In the genomic region with DNA sequence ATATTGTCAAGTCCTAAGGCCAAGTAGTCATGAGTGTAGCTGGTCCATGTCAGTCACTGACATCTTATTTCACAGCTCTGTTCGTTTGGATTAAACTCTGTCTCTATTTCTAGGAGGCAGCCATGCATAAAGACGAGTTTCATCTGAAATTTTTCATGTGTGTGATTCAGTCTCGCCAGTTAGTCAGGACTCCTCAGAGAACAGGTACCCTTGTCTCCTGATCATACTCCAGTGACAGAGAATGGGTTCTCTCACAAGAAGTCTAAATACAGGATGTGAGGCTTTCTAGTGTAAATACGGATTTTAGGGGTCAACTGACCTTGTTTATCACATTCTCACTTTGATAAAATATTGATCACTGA, we compare ENCODE assay signal across 13 cellular contexts. TPM values are rescaled to one million over a fixed set of nuclear protein-coding genes. Genes with fewer than 3 reads are reported as not detected.
A peak's percentile ranks its signal among the peaks of the same experiment; 100 is the strongest.
DNase-seq lines count a peak whose midpoint lies in the region; ATAC-seq, FAIRE-seq and TF ChIP-seq lines count a peak whose summit lies in the region.
"Had no signal": no experiment of that assay in that cellular context is flagged by ENCODE, and none has a peak within 500 bp of the region (broad histone marks: within the 10 kb centered on the region; RNA-seq: fewer than 3 reads in every experiment).

No MANE protein-coding gene starts in this region.

- no peak for TF ChIP-seq EP300 in GM12878 (IDR thresholded peaks at IDR 0.05; ENCODE audit: borderline replicate concordance in 1 of 2, control insufficient read depth in 1 of 2, low read depth in 2 of 2, low read length in 2 of 2)

- no peak for FAIRE-seq in GM12878 (lab: Jason Lieb, UNC)

- H3K36me3 ChIP-seq in GM06990 (ENCODE audit: control insufficient read depth, insufficient read depth, low read length) (no peaks in the 10 kb centered on the region; the same call in 1 of the 2 replicates), Karpas-422 (ENCODE audit: insufficient read depth, low read length) (no peaks in the 10 kb centered on the region), GM12878 (ENCODE audit: control insufficient read depth in 2 of 2, insufficient read depth in 2 of 2, low read length in 1 of 2) (no peaks in the 10 kb centered on the region)
- H3K36me3 ChIP-seq: sigmoid colon had no signal

- TF ChIP-seq CTCF in GM06990 (IDR thresholded peaks at IDR 0.05; ENCODE audit: insufficient read depth, low read length, poor library complexity, severe bottlenecking): no peak
- no peak for TF ChIP-seq CTCF in GM12878 (IDR thresholded peaks at IDR 0.05 in 2 of 3, conservative IDR thresholded peaks at IDR 0.05 in 1 of 3; ENCODE audit: control insufficient read depth in 2 of 3, extremely low read depth in 1 of 3, insufficient read depth in 1 of 3, low read depth in 3 of 3, low read length in 3 of 3)
- TF ChIP-seq CTCF in progenitor cell of endocrine pancreas (IDR thresholded peaks at IDR 0.05; ENCODE audit: unreplicated experiment): no peak

- ATAC-seq in GM12878 (no peak), GM21717 (IDR thresholded peaks at IDR 0.05; ENCODE audit: unreplicated experiment) (no peak)
- ATAC-seq: WTC11 had no signal

- H2AFZ ChIP-seq in Karpas-422 (ENCODE audit: low read length) (peak overlapping the region; percentile 35; the same call in 1 of the 2 replicates), GM12878 (ENCODE audit: control insufficient read depth, low read depth, low read length) (peak overlapping the region; percentile 90)

- peak overlapping the region; percentile 94 for H3K4me2 ChIP-seq in Karpas-422 (ENCODE audit: low read depth, low read length, poor library complexity, severe bottlenecking)
- peak overlapping the region; percentile 98 for H3K4me2 ChIP-seq in GM12878 (ENCODE audit: control insufficient read depth, insufficient read depth)

- H3K27ac Mint-ChIP-seq in progenitor cell of endocrine pancreas: peak overlapping the region; percentile 96

- no peak for DNase-seq in GM06990 (ENCODE audit: extremely low read depth, insufficient read length)
- peak; percentile 69 for DNase-seq in Karpas-422
- no peak for DNase-seq in GM12878 (ENCODE audit: low read depth, low spot score)
- DNase-seq in progenitor cell of endocrine pancreas (ENCODE audit: low spot score, unreplicated experiment): no peak
- no peak for DNase-seq in HuH-7.5 (ENCODE audit: low spot score)
- DNase-seq in erythroblast (lab: John Stamatoyannopoulos, UW): no peak
- DNase-seq: amniotic stem cell; effector CD4-positive, alpha-beta T cell; head of caudate nucleus; KG1; sigmoid colon had no signal

- H4K20me1 ChIP-seq in Karpas-422 (ENCODE audit: insufficient read depth, low read depth, low read length): no peaks in the 10 kb centered on the region
- H4K20me1 ChIP-seq in GM12878 (ENCODE audit: control insufficient read depth, insufficient read depth): no peaks in the 10 kb centered on the region

- H3K4me1 ChIP-seq in Karpas-422 (ENCODE audit: low read length) (peaks cover 42% of the 10 kb centered on the region), GM12878 (ENCODE audit: control insufficient read depth, insufficient read depth, low read length) (peaks cover 23% of the 10 kb centered on the region)

- TF ChIP-seq RAD21 in GM12878 (IDR thresholded peaks at IDR 0.05; ENCODE audit: insufficient read depth, low read depth, low read length): no peak

- no peaks in the 10 kb centered on the region for H3K9me2 ChIP-seq in Karpas-422 (replicated peaks; ENCODE audit: insufficient read depth, low read length)

- H3K9me3 ChIP-seq in Karpas-422 (ENCODE audit: low read length) (no peaks in the 10 kb centered on the region), GM12878 (replicated peaks; ENCODE audit: control insufficient read depth, insufficient read depth, low read length) (no peaks in the 10 kb centered on the region)
- H3K9me3 ChIP-seq: sigmoid colon had no signal

- intact Hi-C loops in GM12878 (cut with micrococcal nuclease; ENCODE audit: unreplicated experiment): no loop called here

- no peaks in the 10 kb centered on the region for H3K36me3 Mint-ChIP-seq in progenitor cell of endocrine pancreas (ENCODE audit: insufficient read depth)
- H3K36me3 Mint-ChIP-seq: WTC11 had no signal

- CTCF ChIA-PET in GM12878 (lab: Yijun Ruan, JAX): interaction anchor here (0.7 to 3.0 kb wide), 7 partner anchors 9 to 366 kb away, joined by 3 to 19 read pairs (median 7); partner anchors contain the start of genes ASB8 and PFKM

- H3K9ac ChIP-seq in Karpas-422 (ENCODE audit: low read length): peak overlapping the region; percentile 92
- H3K9ac ChIP-seq in GM12878 (ENCODE audit: control insufficient read depth, insufficient read depth, low read length): peak overlapping the region; percentile 99

- TF ChIP-seq POLR2A in GM12878 (IDR thresholded peaks at IDR 0.05; ENCODE audit: low read depth, low read length) (no peak), erythroblast (IDR thresholded peaks at IDR 0.05; ENCODE audit: low read length) (no peak)

- H3K9me3 Mint-ChIP-seq in progenitor cell of endocrine pancreas (ENCODE audit: low read depth): no peaks in the 10 kb centered on the region
- H3K9me3 Mint-ChIP-seq: WTC11 had no signal

- SMC1A ChIA-PET in GM12878 (lab: Charles Lee; ENCODE audit: uncharacterized antibody, unreplicated experiment): interaction anchor here (0.6 to 2.7 kb wide), 8 partner anchors 10 to 50 kb away, joined by 3 to 27 read pairs (median 5); partner anchors contain the start of genes ASB8 and PFKM

- H3K4me3 ChIP-seq in GM06990 (replicated peaks; ENCODE audit: low read depth, low read length): peak overlapping the region; percentile 87
- H3K4me3 ChIP-seq in Karpas-422 (ENCODE audit: low read length): peak overlapping the region; percentile 77
- peak overlapping the region; percentile 97 for H3K4me3 ChIP-seq in GM12878

- H3K4me1 Mint-ChIP-seq in progenitor cell of endocrine pancreas (ENCODE audit: low read depth): peaks cover 28% of the 10 kb centered on the region

- BruUV-seq in GM12878 (replicated peaks; lab: Mats Ljungman, UMichigan): no TSS peak

- RAD21 ChIA-PET in GM12878 (lab: Charles Lee; ENCODE audit: unreplicated experiment): interaction anchor here (1.1 to 1.5 kb wide), 2 partner anchors 12 to 50 kb away, joined by 4 to 7 read pairs; partner anchors contain the start of genes ASB8 and PFKM

- in situ Hi-C loops in GM12878 (cut with MboI): no loop called here

- no peaks in the 10 kb centered on the region for H3K27me3 Mint-ChIP-seq in progenitor cell of endocrine pancreas

- H3K79me2 ChIP-seq in Karpas-422 (ENCODE audit: low read length) (peaks cover 53% of the 10 kb centered on the region), GM12878 (ENCODE audit: control insufficient read depth, insufficient read depth, low read length) (peaks cover 48% of the 10 kb centered on the region)

- H3K27me3 ChIP-seq in GM06990 (replicated peaks; ENCODE audit: control insufficient read depth, insufficient read depth, low read length) (no peaks in the 10 kb centered on the region), Karpas-422 (ENCODE audit: low read length) (no peaks in the 10 kb centered on the region), GM12878 (replicated peaks in 1 of 2; ENCODE audit: control insufficient read depth in 2 of 2, insufficient read depth in 2 of 2, low read length in 1 of 2) (no peaks in the 10 kb centered on the region)
- H3K27me3 ChIP-seq: sigmoid colon had no signal

- WGBS in GM12878 (ENCODE audit: insufficient coverage, insufficient replicate concordance, low lambda C conversion rate, missing lambda C conversion rate): 0% methylated on average over 4 of the region's 4 CpGs

- H3K27ac ChIP-seq in Karpas-422 (ENCODE audit: low read length): peak overlapping the region; percentile 91
- peak overlapping the region; percentile 99 for H3K27ac ChIP-seq in GM12878 (ENCODE audit: control insufficient read depth, insufficient read depth)

- POLR2A ChIA-PET in GM12878 (lab: Charles Lee): interaction anchor here (1.0 to 2.3 kb wide), 5 partner anchors 12 to 92 kb away, joined by 4 to 8 read pairs (median 6); partner anchors contain the start of genes ASB8 and PFKM

- peak overlapping the region; percentile 98 for H3K4me3 Mint-ChIP-seq in progenitor cell of endocrine pancreas (ENCODE audit: low read depth)

RNA-seq across cellular contexts. Expression of gene SENP1, which starts 1.4 kb away (rescaled TPM):
- total RNA-seq in Karpas-422 (2014; rRNA removed; shearing (Covaris generic); ENCODE audit: low replicate concordance): 20.1 and 44.5 TPM in 2 replicates
- total RNA-seq in GM12878 (2013; cell fraction: nucleolus; rRNA removed): 79.4 and 95.8 TPM in 2 replicates
- total RNA-seq in GM12878 (2014; rRNA removed) (30.0 and 35.9 TPM in 2 replicates), GM12878 (2014; rRNA removed; fragmentation: Illumina TruSeq; extraction: Trizol) (36.1 and 41.1 TPM in 2 replicates), GM12878 (2021) (28.2 and 29.4 TPM in 2 replicates), progenitor cell of endocrine pancreas (34.9 and 38.4 TPM in 2 replicates)
- polyA plus RNA-seq in GM12878 (2011; ENCODE audit: low read depth): 5.3 TPM
- polyA plus RNA-seq in GM12878 (2011; rRNA removed) (52.4 and 54.4 TPM in 2 replicates), GM12878 (2014; fragmentation: Illumina TruSeq; extraction: Trizol) (34.8 and 39.8 TPM in 2 replicates), GM12878 (2014; fragmentation: Nextera tagmentation; extraction: Ambion mirVana) (10 to 100 TPM in 1 of 2 experiments, 1 to 10 TPM in 1; 8.1 to 12.5 TPM), GM12878 (2014; rRNA removed) (17.3 and 21.2 TPM in 2 replicates), GM12878 (2016; fragmentation: Nextera tagmentation; extraction: Ambion mirVana) (10 to 100 TPM; 21.4 to 23.9 TPM)
- 20.8 and 25.5 TPM in 2 replicates for polyA plus RNA-seq in GM12878 (2011; cell fraction: cytosol; rRNA removed)
- polyA plus RNA-seq in GM12878 (2011; cell fraction: nucleus; rRNA removed): 17.9 and 23.1 TPM in 2 replicates
- polyA plus RNA-seq in GM12878 (2012): 9.5 and 9.9 TPM in 2 replicates
- 48.7 and 65.6 TPM in 2 replicates for polyA minus RNA-seq in GM12878 (2011; rRNA and poly(A)+ RNA removed)
- 14.8 and 20.3 TPM in 2 replicates for polyA minus RNA-seq in GM12878 (2011; cell fraction: cytosol; rRNA and poly(A)+ RNA removed)
- polyA minus RNA-seq in GM12878 (2011; cell fraction: nucleus; rRNA and poly(A)+ RNA removed): 26.7 and 42.0 TPM in 2 replicates

RNA-seq across cellular contexts. Expression of gene PFKM, which starts 11.9 kb away (rescaled TPM):
- total RNA-seq in Karpas-422 (2014; rRNA removed; shearing (Covaris generic); ENCODE audit: low replicate concordance): 71.4 and 96.7 TPM in 2 replicates
- total RNA-seq in GM12878 (2013; cell fraction: nucleolus; rRNA removed): 107 and 125 TPM in 2 replicates
- 59.6 and 62.8 TPM in 2 replicates for total RNA-seq in GM12878 (2014; rRNA removed)
- total RNA-seq in GM12878 (2014; rRNA removed; fragmentation: Illumina TruSeq; extraction: Trizol): 55.4 and 56.6 TPM in 2 replicates
- total RNA-seq in GM12878 (2021): 77.5 and 80.0 TPM in 2 replicates
- 56.2 TPM for polyA plus RNA-seq in GM12878 (2011; ENCODE audit: low read depth)
- polyA plus RNA-seq in GM12878 (2011; rRNA removed): 52.7 and 65.0 TPM in 2 replicates
- polyA plus RNA-seq in GM12878 (2011; cell fraction: cytosol; rRNA removed): 53.4 and 56.3 TPM in 2 replicates
- 137 and 152 TPM in 2 replicates for polyA plus RNA-seq in GM12878 (2011; cell fraction: nucleus; rRNA removed)
- 58.5 and 59.1 TPM in 2 replicates for polyA plus RNA-seq in GM12878 (2012)
- polyA plus RNA-seq in GM12878 (2014; fragmentation: Illumina TruSeq; extraction: Trizol): 54.1 and 57.9 TPM in 2 replicates
- polyA plus RNA-seq in GM12878 (2014; fragmentation: Nextera tagmentation; extraction: Ambion mirVana): 10 to 100 TPM; 27.6 to 39.0 TPM
- 55.3 and 58.6 TPM in 2 replicates for polyA plus RNA-seq in GM12878 (2014; rRNA removed)
- 10 to 100 TPM; 54.5 to 56.2 TPM for polyA plus RNA-seq in GM12878 (2016; fragmentation: Nextera tagmentation; extraction: Ambion mirVana)
- polyA minus RNA-seq in GM12878 (2011; rRNA and poly(A)+ RNA removed): 74.3 and 86.8 TPM in 2 replicates
- polyA minus RNA-seq in GM12878 (2011; cell fraction: cytosol; rRNA and poly(A)+ RNA removed): 20.0 and 20.2 TPM in 2 replicates
- polyA minus RNA-seq in GM12878 (2011; cell fraction: nucleus; rRNA and poly(A)+ RNA removed): 44.1 and 51.7 TPM in 2 replicates
- total RNA-seq in progenitor cell of endocrine pancreas: 132 and 141 TPM in 2 replicates

RNA-seq across cellular contexts. Expression of gene ASB8, which starts 50.1 kb away (rescaled TPM):
- total RNA-seq in Karpas-422 (2014; rRNA removed; shearing (Covaris generic); ENCODE audit: low replicate concordance): 22.2 and 42.7 TPM in 2 replicates
- 40.2 and 42.5 TPM in 2 replicates for total RNA-seq in GM12878 (2013; cell fraction: nucleolus; rRNA removed)
- total RNA-seq in GM12878 (2014; rRNA removed) (28.8 and 38.5 TPM in 2 replicates), GM12878 (2014; rRNA removed; fragmentation: Illumina TruSeq; extraction: Trizol) (22.8 and 23.7 TPM in 2 replicates), GM12878 (2021) (28.7 and 29.3 TPM in 2 replicates), progenitor cell of endocrine pancreas (22.2 and 27.0 TPM in 2 replicates)
- polyA plus RNA-seq in GM12878 (2011; ENCODE audit: low read depth): 24.7 TPM
- polyA plus RNA-seq in GM12878 (2011; rRNA removed) (45.5 and 48.0 TPM in 2 replicates), GM12878 (2014; fragmentation: Illumina TruSeq; extraction: Trizol) (28.1 and 29.2 TPM in 2 replicates), GM12878 (2014; fragmentation: Nextera tagmentation; extraction: Ambion mirVana) (10 to 100 TPM; 28.3 to 30.3 TPM), GM12878 (2014; rRNA removed) (21.2 and 25.1 TPM in 2 replicates), GM12878 (2016; fragmentation: Nextera tagmentation; extraction: Ambion mirVana) (10 to 100 TPM; 30.2 to 32.4 TPM)
- 39.1 and 42.8 TPM in 2 replicates for polyA plus RNA-seq in GM12878 (2011; cell fraction: cytosol; rRNA removed)
- polyA plus RNA-seq in GM12878 (2011; cell fraction: nucleus; rRNA removed): 15.0 and 16.0 TPM in 2 replicates
- 24.1 and 25.9 TPM in 2 replicates for polyA plus RNA-seq in GM12878 (2012)
- polyA minus RNA-seq in GM12878 (2011; rRNA and poly(A)+ RNA removed): 31.9 and 38.9 TPM in 2 replicates
- polyA minus RNA-seq in GM12878 (2011; cell fraction: cytosol; rRNA and poly(A)+ RNA removed): 16.3 and 22.4 TPM in 2 replicates
- 14.0 and 21.0 TPM in 2 replicates for polyA minus RNA-seq in GM12878 (2011; cell fraction: nucleus; rRNA and poly(A)+ RNA removed)
